ENCODE assay signal across 8 cellular contexts in genomic region chr1:205319081-205320018, GRCh38. TPM values are rescaled to one million over a fixed set of nuclear protein-coding genes. Genes with fewer than 3 reads are reported as not detected.
A peak's percentile ranks its signal among the peaks of the same experiment; 100 is the strongest.
DNase-seq lines count a peak whose midpoint lies in the region; ATAC-seq and TF ChIP-seq lines count a peak whose summit lies in the region.

No MANE protein-coding gene starts in this region.

- H3K9me3 Mint-ChIP-seq in Caco-2 (ENCODE audit: unreplicated experiment) (no peaks in the 10 kb centered on the region), endothelial cell (ENCODE audit: unreplicated experiment) (no peaks in the 10 kb centered on the region), naive B cell (no peaks in the 10 kb centered on the region)

- H3K27me3 Mint-ChIP-seq in Caco-2 (ENCODE audit: insufficient read depth, unreplicated experiment) (no peaks in the 10 kb centered on the region), T-helper 17 cell (no peaks in the 10 kb centered on the region), endothelial cell (ENCODE audit: unreplicated experiment) (peaks cover 4% of the 10 kb centered on the region), naive B cell (no peaks in the 10 kb centered on the region)

- POLR2A ChIA-PET in Caco-2 (lab: Charles Lee) = interaction anchor here (0.8 to 3.8 kb wide), 4 partner anchors 15 to 46 kb away, joined by 3 to 33 read pairs (median 6); no protein-coding TSS in a partner anchor

- BruUV-seq in Caco-2 (replicated peaks; lab: Mats Ljungman, UMichigan) = TSS peak; percentile 52

- intact Hi-C loops in Caco-2 (cut with micrococcal nuclease; ENCODE audit: unreplicated experiment) = no loop called here

- H3K36me3 Mint-ChIP-seq in Caco-2 (ENCODE audit: insufficient read depth, unreplicated experiment) (peaks cover 54% of the 10 kb centered on the region), T-helper 17 cell (ENCODE audit: low read depth) (peaks cover 7% of the 10 kb centered on the region), endothelial cell (ENCODE audit: low read depth, unreplicated experiment) (peaks cover 3% of the 10 kb centered on the region), naive B cell (peaks cover 23% of the 10 kb centered on the region in 2 donors)

- peak overlapping the region; percentile 26 for H3K4me3 ChIP-seq in Caco-2 (ENCODE audit: low read depth, low read length)
- H3K4me3 ChIP-seq in MG63 = peak overlapping the region; percentile 26

- CTCF ChIA-PET in Caco-2 (lab: Charles Lee) = interaction anchor here (0.6 to 3.3 kb wide), 7 partner anchors 16 to 982 kb away, joined by 3 to 38 read pairs (median 5); no protein-coding TSS in a partner anchor

- H3K36me3 ChIP-seq in Caco-2 (ENCODE audit: control insufficient read depth, insufficient read depth, low read length) (no peaks in the 10 kb centered on the region), MG63 (no peaks in the 10 kb centered on the region)

- ATAC-seq in T-helper 17 cell = peak; percentile 24
- ATAC-seq in naive B cell (ENCODE audit: low read depth in 2 of 2) = no peak
- ATAC-seq in HG03097 (IDR thresholded peaks at IDR 0.05; ENCODE audit: low FRiP score, unreplicated experiment) = no peak
- no peak for ATAC-seq in GM21576 (IDR thresholded peaks at IDR 0.05; ENCODE audit: unreplicated experiment)

- H3K27me3 ChIP-seq in Caco-2 (replicated peaks; ENCODE audit: control insufficient read depth, insufficient read depth, low read length) = no peaks in the 10 kb centered on the region
- H3K27me3 ChIP-seq in MG63 = no peaks in the 10 kb centered on the region

- DNase-seq in Caco-2 (peak in 1 of 2 experiments; percentile 35), MG63 (peak; percentile 76), T-helper 17 cell (no peak), endothelial cell (ENCODE audit: low spot score) (no peak), naive B cell (no peak), mesenteric fat pad (ENCODE audit: low spot score) (no peak)

- H3K9me3 ChIP-seq in Caco-2 (no peaks in the 10 kb centered on the region), MG63 (no peaks in the 10 kb centered on the region), T-helper 17 cell (ENCODE audit: control insufficient read depth, low read length, poor library complexity, severe bottlenecking) (no peaks in the 10 kb centered on the region)

- H3K4me1 ChIP-seq in Caco-2 = peaks cover 50% of the 10 kb centered on the region

- H3K27ac Mint-ChIP-seq in Caco-2 (ENCODE audit: unreplicated experiment) = peak overlapping the region; percentile 93
- peak overlapping the region; percentile 95 for H3K27ac Mint-ChIP-seq in T-helper 17 cell
- H3K27ac Mint-ChIP-seq in endothelial cell (ENCODE audit: unreplicated experiment) = peak overlapping the region; percentile 11
- H3K27ac Mint-ChIP-seq in naive B cell = peak overlapping the region; percentile 13 to 98 (median 92)

- H3K4me1 Mint-ChIP-seq in Caco-2 (ENCODE audit: low read depth, unreplicated experiment) (peaks cover 49% of the 10 kb centered on the region), T-helper 17 cell (peaks cover 48% of the 10 kb centered on the region), endothelial cell (ENCODE audit: unreplicated experiment) (peaks cover 43% of the 10 kb centered on the region), naive B cell (peaks cover 64 to 88% (median 75%) of the 10 kb centered on the region in 3 donors)

- TF ChIP-seq CTCF in Caco-2 (IDR thresholded peaks at IDR 0.05; ENCODE audit: insufficient read depth in 1 of 2, low read depth in 1 of 2, low read length in 1 of 2, severe bottlenecking in 1 of 2, unreplicated experiment in 1 of 2) = no peak
- TF ChIP-seq CTCF in endothelial cell (IDR thresholded peaks at IDR 0.05; ENCODE audit: unreplicated experiment) = no peak

- H3K4me3 Mint-ChIP-seq in Caco-2 (ENCODE audit: unreplicated experiment) = peak overlapping the region; percentile 96
- peak overlapping the region; percentile 98 for H3K4me3 Mint-ChIP-seq in T-helper 17 cell
- peak overlapping the region; percentile 73 for H3K4me3 Mint-ChIP-seq in endothelial cell (ENCODE audit: unreplicated experiment)
- H3K4me3 Mint-ChIP-seq in naive B cell = peak overlapping the region; percentile 96 to 99 (median 98)

RNA-seq across cellular contexts. Expression of gene NUAK2, which starts 2.2 kb away (rescaled TPM):
- 25.7 and 27.0 TPM in 2 replicates for total RNA-seq in Caco-2 (2022)
- 0.27 and 2.4 TPM in 2 replicates for total RNA-seq in MG63 (2014; rRNA removed; shearing (Covaris generic); ENCODE audit: low replicate concordance)
- total RNA-seq in T-helper 17 cell = 1 to 10 TPM; 5.1 to 8.6 TPM
- 3.6 TPM for total RNA-seq in endothelial cell (ENCODE audit: unreplicated experiment)
- polyA plus RNA-seq in naive B cell (ENCODE audit: low read depth in 6 of 6) = 100 to 1,000 TPM; 103 to 166 (median 113) TPM
- 1.6 TPM for total RNA-seq in mesenteric fat pad

RNA-seq across cellular contexts. Expression of gene KLHDC8A, which starts 37.4 kb away (rescaled TPM):
- total RNA-seq in Caco-2 (2022) (not detected in 2 replicates), T-helper 17 cell (not detected), endothelial cell (ENCODE audit: unreplicated experiment) (1.5 TPM), mesenteric fat pad (not detected)
- not detected in 2 replicates for total RNA-seq in MG63 (2014; rRNA removed; shearing (Covaris generic); ENCODE audit: low replicate concordance)
- 1 to 10 TPM in 1 of 6 donors, under 1 TPM in 4, not detected in 1; 0.26 to 1.3 (median 0.77) TPM for polyA plus RNA-seq in naive B cell (ENCODE audit: low read depth in 6 of 6)

Comparison
In these comparisons a context has a peak if more than half of its experiments do, and no peak if none do; other contexts are left out.
1. H3K27ac Mint-ChIP-seq: peak in every context shown above with its lines; median percentile 95 in T-helper 17 cell; 93 in Caco-2; 92 in naive B cell; 11 in endothelial cell.